Comparison of ENCODE assay signal across 21 cellular contexts in genomic region chr9:84408416-84408815, GRCh38.
DNase-seq lines count a peak whose midpoint lies in the region; ATAC-seq and TF ChIP-seq lines count a peak whose summit lies in the region.
"Had no signal": no experiment of that assay in that cellular context is flagged by ENCODE, and none has a peak within 500 bp of the region (broad histone marks: within the 10 kb centered on the region; RNA-seq: fewer than 3 reads in every experiment).

No MANE protein-coding gene starts in this region.

- TF ChIP-seq POLR2A in esophagus squamous epithelium (IDR thresholded peaks at IDR 0.05), result no peak

- H4K91ac ChIP-seq in mesenchymal stem cell (ENCODE audit: low read length), result peak overlapping the region; percentile 39

- H3K4ac ChIP-seq in mesenchymal stem cell (ENCODE audit: low read depth in 1 of 2, low read length in 2 of 2), result no peak overlapping the region

- intact Hi-C loops in esophagus squamous epithelium (cut with DNase I), result no loop called here

- H3K27me3 ChIP-seq in mesenchymal stem cell (ENCODE audit: control insufficient read depth in 1 of 2, insufficient read depth in 1 of 2, low read length in 2 of 2) (no peaks in the 10 kb centered on the region), esophagus squamous epithelium (no peaks in the 10 kb centered on the region)
- H3K27me3 ChIP-seq: BE2C, BLaER1 had no signal

- no peak overlapping the region for H2BK15ac ChIP-seq in mesenchymal stem cell (ENCODE audit: low read depth, poor library complexity, severe bottlenecking)

- H2BK12ac ChIP-seq in mesenchymal stem cell (ENCODE audit: low read length in 2 of 2), result no peak overlapping the region

- H2AFZ ChIP-seq in mesenchymal stem cell (ENCODE audit: low read depth, low read length), result no peak overlapping the region

- H3K36me3 ChIP-seq in mesenchymal stem cell (ENCODE audit: control insufficient read depth in 1 of 2, insufficient read depth in 2 of 2, low read depth in 1 of 2, low read length in 2 of 2) (no peaks in the 10 kb centered on the region), esophagus squamous epithelium (no peaks in the 10 kb centered on the region)
- H3K36me3 ChIP-seq: BE2C, BLaER1 had no signal

- H4K8ac ChIP-seq in mesenchymal stem cell (ENCODE audit: low read length), result no peak overlapping the region

- TF ChIP-seq CTCF in coronary artery (IDR thresholded peaks at IDR 0.05), result no peak
- TF ChIP-seq CTCF in esophagus squamous epithelium (IDR thresholded peaks at IDR 0.05), result no peak
- no peak for TF ChIP-seq CTCF in omental fat pad (IDR thresholded peaks at IDR 0.05)

- H3K9me3 ChIP-seq in mesenchymal stem cell (ENCODE audit: control insufficient read depth, low read length) (no peaks in the 10 kb centered on the region), esophagus squamous epithelium (peaks cover 0 to 11% (median 0%) of the 10 kb centered on the region in 3 donors)
- H3K9me3 ChIP-seq: BE2C had no signal

- H2BK120ac ChIP-seq in mesenchymal stem cell (ENCODE audit: low read depth, low read length), result no peak overlapping the region

- H3K4me1 ChIP-seq in mesenchymal stem cell (ENCODE audit: control insufficient read depth, insufficient read depth, low read depth, low read length) (no peaks in the 10 kb centered on the region), esophagus squamous epithelium (peaks cover 0 to 12% (median 0%) of the 10 kb centered on the region in 3 donors)
- H3K4me1 ChIP-seq: BE2C, BLaER1 had no signal

- H2AK5ac ChIP-seq in mesenchymal stem cell (ENCODE audit: low read length, severe bottlenecking), result no peak overlapping the region

- 97% methylated on average over 34 of the region's 34 CpGs for WGBS in mesenchymal stem cell
- WGBS in esophagus squamous epithelium, 2 donors, result no CpG with 5 or more reads among the region's 34 CpGs

- no peak overlapping the region for H3K14ac ChIP-seq in mesenchymal stem cell (ENCODE audit: low read length in 2 of 2)

- H3K18ac ChIP-seq in mesenchymal stem cell (ENCODE audit: low read depth in 1 of 2, low read length in 2 of 2), result no peak overlapping the region

- no peak overlapping the region for H3K9ac ChIP-seq in mesenchymal stem cell (ENCODE audit: low read length)
- H3K9ac ChIP-seq: BLaER1 had no signal

- H3K27ac ChIP-seq in coronary artery (no peak overlapping the region), mesenchymal stem cell (ENCODE audit: low read length, poor library complexity, severe bottlenecking) (no peak overlapping the region), esophagus squamous epithelium (no peak overlapping the region)
- H3K27ac ChIP-seq: BLaER1 had no signal

- no peak overlapping the region for H3K23ac ChIP-seq in mesenchymal stem cell (ENCODE audit: low read length in 2 of 2)

- H3K4me2 ChIP-seq in mesenchymal stem cell (ENCODE audit: low read length, poor library complexity, severe bottlenecking), result no peak overlapping the region
- H3K4me2 ChIP-seq: BLaER1 had no signal

- ATAC-seq in omental fat pad (ENCODE audit: low FRiP score), result no peak

- H3K4me3 ChIP-seq in coronary artery, result no peak overlapping the region
- no peak overlapping the region for H3K4me3 ChIP-seq in mesenchymal stem cell (ENCODE audit: insufficient read depth in 1 of 2, low read depth in 1 of 2, low read length in 2 of 2)
- no peak overlapping the region for H3K4me3 ChIP-seq in esophagus squamous epithelium
- H3K4me3 ChIP-seq: BLaER1 had no signal

- peak; percentile 41 for DNase-seq in coronary artery (ENCODE audit: low spot score)
- no peak for DNase-seq in mesenchymal stem cell
- no peak for DNase-seq in esophagus squamous epithelium (lab: John Stamatoyannopoulos, UW)
- no peak for DNase-seq in omental fat pad (ENCODE audit: low spot score)
- DNase-seq in kidney glomerular epithelial cell (lab: John Stamatoyannopoulos, UW), result no peak
- DNase-seq: 8988T; ACHN; BE2C; C1 segment of cervical spinal cord; CD4-positive, alpha-beta memory T cell; CD4-positive, CD25-positive, alpha-beta regulatory T cell; CD8-positive, alpha-beta memory T cell; COR-L47; DMS 273 treated with DMSO at 0.1 percent for 48 hours; DMS153; DMS53; DMS79; DND-41; EL; GF-D8 had no signal

- no peaks in the 10 kb centered on the region for H3K79me1 ChIP-seq in mesenchymal stem cell (replicated peaks; ENCODE audit: low read length, poor library complexity, severe bottlenecking)

- H2BK5ac ChIP-seq in mesenchymal stem cell (ENCODE audit: low read depth, low read length, poor library complexity, severe bottlenecking), result no peak overlapping the region
